Comparison of ENCODE assay signal across 22 cellular contexts in the genomic region with DNA sequence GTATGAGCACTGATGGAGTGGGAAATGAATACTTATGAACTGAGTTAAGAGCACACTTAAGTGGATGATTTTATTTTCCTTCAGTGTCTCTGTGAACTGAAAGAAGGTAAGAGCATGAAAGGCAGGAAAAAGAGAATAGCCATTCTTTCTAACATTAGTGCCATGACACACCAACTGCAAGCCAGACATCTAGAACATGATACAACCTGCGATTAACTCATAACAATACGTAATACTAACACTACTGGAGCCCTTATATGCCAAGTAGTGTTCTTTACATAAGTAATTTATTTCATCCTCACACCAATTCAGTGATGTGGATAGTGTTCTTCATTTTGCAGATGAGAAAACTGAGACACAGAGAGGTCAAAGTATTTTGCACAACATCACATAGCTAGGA. TPM values are rescaled to one million over a fixed set of nuclear protein-coding genes. Genes with fewer than 3 reads are reported as not detected.
DNase-seq lines count a peak whose midpoint lies in the region; ATAC-seq, FAIRE-seq and TF ChIP-seq lines count a peak whose summit lies in the region.
"Had no signal": no experiment of that assay in that cellular context is flagged by ENCODE, and none has a peak within 500 bp of the region (broad histone marks: within the 10 kb centered on the region; RNA-seq: fewer than 3 reads in every experiment).

No MANE protein-coding gene starts in this region.

- TF ChIP-seq CTCF in mammary epithelial cell (conservative IDR thresholded peaks at IDR 0.05 in 1 of 2, IDR thresholded peaks at IDR 0.05 in 1 of 2; ENCODE audit: extremely low read depth in 1 of 2, insufficient read depth in 1 of 2, low read depth in 1 of 2, low read length in 2 of 2) (no peak), MCF 10A (IDR thresholded peaks at IDR 0.05; ENCODE audit: unreplicated experiment) (no peak), bronchial epithelial cell (IDR thresholded peaks at IDR 0.05; ENCODE audit: insufficient read depth, low read length, severe bottlenecking) (no peak), keratinocyte (optimal IDR thresholded peaks at IDR 0.05 in 1 of 3, IDR thresholded peaks at IDR 0.05 in 1 of 3, conservative IDR thresholded peaks at IDR 0.05 in 1 of 3; ENCODE audit: extremely low read depth in 1 of 3, insufficient read depth in 2 of 3, low read length in 3 of 3) (no peak), gastrocnemius medialis (IDR thresholded peaks at IDR 0.05 in 4 of 5, conservative IDR thresholded peaks at IDR 0.05 in 1 of 5) (no peak)

- H3K4me2 ChIP-seq in mammary epithelial cell (ENCODE audit: insufficient read depth, low read depth, low read length) (no peak overlapping the region), keratinocyte (ENCODE audit: control insufficient read depth, extremely low read depth, insufficient read depth, low read depth, low read length) (no peak overlapping the region)
- H3K4me2 ChIP-seq: A549, GM23338 had no signal

- FAIRE-seq in bronchial epithelial cell (lab: Jason Lieb, UNC) (no peak), keratinocyte (lab: Jason Lieb, UNC) (no peak), small intestine (lab: Jason Lieb, UNC) (no peak)
- FAIRE-seq: A549, H54 had no signal

- H3K27me3 Mint-ChIP-seq in MCF 10A (ENCODE audit: insufficient read depth, unreplicated experiment) = no peaks in the 10 kb centered on the region

- H3K4me1 Mint-ChIP-seq in MCF 10A (ENCODE audit: insufficient read depth, unreplicated experiment) = no peaks in the 10 kb centered on the region
- H3K4me1 Mint-ChIP-seq: GM23338, IgD-negative memory B cell had no signal

- in situ Hi-C loops in mammary epithelial cell (cut with MboI; ENCODE audit: low sequenced_read_pairs in 2 of 2) (no loop called here), gastrocnemius medialis (cut with MboI; ENCODE audit: low sequenced_read_pairs in 4 of 4) (no loop called here)

- no peak for TF ChIP-seq POLR2A in gastrocnemius medialis (IDR thresholded peaks at IDR 0.05)

- BruUV-seq in mammary epithelial cell (replicated peaks; lab: Mats Ljungman, UMichigan) = no TSS peak
- no TSS peak for BruUV-seq in MCF 10A (replicated peaks; lab: Mats Ljungman, UMichigan)

- peaks cover 5% of the 10 kb centered on the region for H3K36me3 Mint-ChIP-seq in MCF 10A (ENCODE audit: insufficient read depth, unreplicated experiment)
- H3K36me3 Mint-ChIP-seq: IgD-negative memory B cell had no signal

- H3K79me2 ChIP-seq in mammary epithelial cell (ENCODE audit: insufficient read depth, low read length) (no peaks in the 10 kb centered on the region), keratinocyte (ENCODE audit: control insufficient read depth, insufficient read depth, low read length) (no peaks in the 10 kb centered on the region)

- POLR2A ChIA-PET in MCF 10A (lab: Yijun Ruan, JAX) = no interaction called here

- H3K9me3 ChIP-seq in mammary epithelial cell (replicated peaks; ENCODE audit: insufficient read depth, low read length) = no peaks in the 10 kb centered on the region
- H3K9me3 ChIP-seq in keratinocyte (ENCODE audit: control insufficient read depth, low read depth, low read length) = no peaks in the 10 kb centered on the region
- H3K9me3 ChIP-seq in gastrocnemius medialis = no peaks in the 10 kb centered on the region
- H3K9me3 ChIP-seq in small intestine (ENCODE audit: control insufficient read depth, low read depth) = no peaks in the 10 kb centered on the region
- H3K9me3 ChIP-seq: A549, Caco-2 had no signal

- WGBS in mammary epithelial cell (ENCODE audit: low coverage, missing lambda C conversion rate) = 81% methylated on average over 2 of the region's 2 CpGs
- WGBS in small intestine, 3 donors = 83 to 88% (median 87%) methylated on average over 2 of the region's 2 CpGs

- H3K9me1 ChIP-seq in keratinocyte (ENCODE audit: control insufficient read depth, extremely low read depth, insufficient read depth, low read length) = no peaks in the 10 kb centered on the region

- no peaks in the 10 kb centered on the region for H4K20me1 ChIP-seq in mammary epithelial cell (ENCODE audit: insufficient read depth, low read length)
- H4K20me1 ChIP-seq in keratinocyte (ENCODE audit: control insufficient read depth, extremely low read depth, insufficient read depth, low read length) = no peaks in the 10 kb centered on the region

- H3K4me1 ChIP-seq in mammary epithelial cell (ENCODE audit: insufficient read depth, low read length) (no peaks in the 10 kb centered on the region), keratinocyte (ENCODE audit: control insufficient read depth, extremely low read depth, insufficient read depth, low read length) (peaks cover 7% of the 10 kb centered on the region), gastrocnemius medialis (peaks cover 10 to 12% of the 10 kb centered on the region in 2 donors), small intestine (ENCODE audit: control insufficient read depth in 2 of 2, insufficient read depth in 1 of 2, low read depth in 1 of 2, low read length in 1 of 2) (no peaks in the 10 kb centered on the region)
- H3K4me1 ChIP-seq: A549, Caco-2 had no signal

- H3K4me3 Mint-ChIP-seq in MCF 10A (ENCODE audit: unreplicated experiment) = no peak overlapping the region
- H3K4me3 Mint-ChIP-seq: CD4-positive, alpha-beta T cell; GM23338; IgD-negative memory B cell had no signal

- H3K4me3 ChIP-seq in mammary epithelial cell (replicated peaks in 1 of 3; ENCODE audit: insufficient read depth in 1 of 3, low read depth in 2 of 3, low read length in 3 of 3) (no peak overlapping the region), bronchial epithelial cell (ENCODE audit: low read depth, low read length) (no peak overlapping the region), keratinocyte (ENCODE audit: control insufficient read depth in 2 of 3, extremely low read depth in 1 of 3, insufficient read depth in 2 of 3, low read depth in 1 of 3, low read length in 3 of 3) (no peak overlapping the region), gastrocnemius medialis (no peak overlapping the region), small intestine (ENCODE audit: low read depth in 1 of 2, low read length in 2 of 2) (no peak overlapping the region)
- H3K4me3 ChIP-seq: A549, GM23338 had no signal

- H3K9ac ChIP-seq in mammary epithelial cell (ENCODE audit: insufficient read depth, low read length) = no peak overlapping the region
- no peak overlapping the region for H3K9ac ChIP-seq in keratinocyte (ENCODE audit: control insufficient read depth, extremely low read depth, insufficient read depth, low read length)

- H3K27ac ChIP-seq in mammary epithelial cell (ENCODE audit: insufficient read depth, low read depth, low read length) (no peak overlapping the region), keratinocyte (ENCODE audit: control insufficient read depth, insufficient read depth, low read length) (no peak overlapping the region), gastrocnemius medialis (peak overlapping the region; percentile 17 to 45 (median 42)), small intestine (ENCODE audit: low read depth in 1 of 2, low read length in 1 of 2) (no peak overlapping the region)
- H3K27ac ChIP-seq: 22Rv1, A549, C4-2B, HL-60 had no signal

- no peak overlapping the region for H3K27ac Mint-ChIP-seq in MCF 10A (ENCODE audit: low read depth, unreplicated experiment)
- H3K27ac Mint-ChIP-seq: CD4-positive, alpha-beta T cell; GM23338; IgD-negative memory B cell had no signal

- H2AFZ ChIP-seq in mammary epithelial cell (ENCODE audit: low read depth, low read length) (peak overlapping the region; percentile 19), keratinocyte (ENCODE audit: control insufficient read depth, low read length) (peak overlapping the region; percentile 1)
- H2AFZ ChIP-seq: GM23338 had no signal

- CTCF ChIA-PET in mammary epithelial cell (lab: Charles Lee; ENCODE audit: low non-redundant PET) = no interaction called here
- CTCF ChIA-PET in MCF 10A (lab: Yijun Ruan, JAX) = interaction anchor here (0.7 kb wide), 1 partner anchor 45 kb away, joined by 3 read pairs; no protein-coding TSS in a partner anchor

- dilution Hi-C loops in mammary epithelial cell (cut with HindIII; ENCODE audit: low sequenced_read_pairs) (no loop called here), keratinocyte (cut with MboI; ENCODE audit: extremely low pct_ligation_motif_present, low sequenced_read_pairs) (no loop called here)

- no peaks in the 10 kb centered on the region for H3K9me3 Mint-ChIP-seq in MCF 10A (ENCODE audit: unreplicated experiment)
- H3K9me3 Mint-ChIP-seq: CD4-positive, alpha-beta T cell; GM23338 had no signal

- ATAC-seq in gastrocnemius medialis = peak in 1 of 2 donors; percentile 25
- no peak for ATAC-seq in HG03469 (IDR thresholded peaks at IDR 0.05; ENCODE audit: unreplicated experiment)
- ATAC-seq: A549, GM23338 had no signal

- H3K27me3 ChIP-seq in mammary epithelial cell (ENCODE audit: insufficient read depth, low read length) (no peaks in the 10 kb centered on the region), bronchial epithelial cell (ENCODE audit: control insufficient read depth, insufficient read depth, low read length) (no peaks in the 10 kb centered on the region), keratinocyte (ENCODE audit: control insufficient read depth, extremely low read depth, insufficient read depth, low read length) (no peaks in the 10 kb centered on the region), gastrocnemius medialis (no peaks in the 10 kb centered on the region), small intestine (ENCODE audit: control insufficient read depth in 2 of 2, insufficient read depth in 2 of 2, low read length in 2 of 2) (no peaks in the 10 kb centered on the region)

- intact Hi-C loops in mammary epithelial cell (cut with micrococcal nuclease) = no loop called here
- intact Hi-C loops in MCF 10A (cut with micrococcal nuclease) = no loop called here
- intact Hi-C loops in gastrocnemius medialis (cut with DNase I; ENCODE audit: low total_unique reads) = no loop called here

- H3K36me3 ChIP-seq in mammary epithelial cell (ENCODE audit: insufficient read depth, low read length) = no peaks in the 10 kb centered on the region
- H3K36me3 ChIP-seq in bronchial epithelial cell (ENCODE audit: control insufficient read depth, insufficient read depth, low read length) = no peaks in the 10 kb centered on the region
- H3K36me3 ChIP-seq in keratinocyte (ENCODE audit: control insufficient read depth in 2 of 2, extremely low read depth in 1 of 2, insufficient read depth in 2 of 2, low read length in 2 of 2) = no peaks in the 10 kb centered on the region
- H3K36me3 ChIP-seq in gastrocnemius medialis = peaks cover 0 to 49% of the 10 kb centered on the region in 2 donors
- H3K36me3 ChIP-seq in small intestine (ENCODE audit: control insufficient read depth in 2 of 2, insufficient read depth in 2 of 2, low read length in 2 of 2) = no peaks in the 10 kb centered on the region

- DNase-seq in mammary epithelial cell (peak; percentile 12), MCF 10A (ENCODE audit: unreplicated experiment) (no peak), bronchial epithelial cell (ENCODE audit: low read depth) (peak; percentile 76), keratinocyte (ENCODE audit: low read depth, low spot score) (no peak), gastrocnemius medialis (no peak), small intestine (no peak), HuH-7.5 (ENCODE audit: low spot score) (no peak)
- DNase-seq: AML-193; Caco-2; CD4-positive, alpha-beta T cell; DMS79 treated with DMSO at 0.1 percent for 48 hours; GF-D8; HCEC 1CT had no signal

RNA-seq across cellular contexts. Expression of gene PRRX1, which starts 56.7 kb away (rescaled TPM):
- total RNA-seq in mammary epithelial cell (1 to 10 TPM in 1 of 2 donors, not detected in 1; 1.7 TPM), MCF 10A (2022) (not detected in 2 replicates), bronchial epithelial cell (0.26 TPM in 1 of 2 replicates, not detected in the other), gastrocnemius medialis (100 to 1,000 TPM in 1 of 4 donors, 10 to 100 TPM in 3; 35.3 to 120 (median 64.3) TPM)
- polyA plus RNA-seq in mammary epithelial cell (0.18 TPM), keratinocyte (0.05 TPM in 1 of 3 replicates, not detected in the others), small intestine (1 to 10 TPM in 1 of 3 donors, under 1 TPM in 2; 0.22 to 1.7 (median 0.54) TPM)
- polyA minus RNA-seq in mammary epithelial cell (not detected), keratinocyte (0.13 TPM in 1 of 3 replicates, not detected in the others)
- polyA plus RNA-seq in keratinocyte (2011; ENCODE audit: low read depth) = not detected
- polyA plus RNA-seq in keratinocyte (2011; cell fraction: cytosol; rRNA removed) = 0.01 TPM in 1 of 2 replicates, not detected in the other
- polyA plus RNA-seq in keratinocyte (2011; cell fraction: nucleus; rRNA removed) = not detected in 2 replicates
- not detected in 2 replicates for polyA plus RNA-seq in keratinocyte (2012; ENCODE audit: low replicate concordance)
- not detected for polyA minus RNA-seq in keratinocyte (2011; cell fraction: cytosol; rRNA and poly(A)+ RNA removed)
- not detected in 2 replicates for polyA minus RNA-seq in keratinocyte (2011; cell fraction: nucleus; rRNA and poly(A)+ RNA removed)
- total RNA-seq: Caco-2; CD4-positive, alpha-beta T cell; GM23338; HT1080 had no signal
- polyA plus RNA-seq: IgD-negative memory B cell had no signal

Comparison
In these comparisons a context has a peak if more than half of its experiments do, and no peak if none do; other contexts are left out.
1. DNase-seq: peak in mammary epithelial cell (single experiment) and bronchial epithelial cell (single experiment); none in MCF 10A (single experiment), keratinocyte (single experiment), gastrocnemius medialis (0 of 2), small intestine (single experiment) and HuH-7.5 (single experiment).
2. H3K27ac ChIP-seq: peak in gastrocnemius medialis (4 of 4); none in mammary epithelial cell (single experiment), keratinocyte (single experiment) and small intestine (0 of 2).
3. RNA of gene PRRX1, which starts 56.7 kb away (total RNA-seq): 35.3 to 120 TPM in gastrocnemius medialis; 1.7 TPM in mammary epithelial cell, not detected in MCF 10A and 0.26 TPM in bronchial epithelial cell; every median in the first group is over 10 times any median in the second.